ENCODE assay signal across 12 cellular contexts in the genomic region with DNA sequence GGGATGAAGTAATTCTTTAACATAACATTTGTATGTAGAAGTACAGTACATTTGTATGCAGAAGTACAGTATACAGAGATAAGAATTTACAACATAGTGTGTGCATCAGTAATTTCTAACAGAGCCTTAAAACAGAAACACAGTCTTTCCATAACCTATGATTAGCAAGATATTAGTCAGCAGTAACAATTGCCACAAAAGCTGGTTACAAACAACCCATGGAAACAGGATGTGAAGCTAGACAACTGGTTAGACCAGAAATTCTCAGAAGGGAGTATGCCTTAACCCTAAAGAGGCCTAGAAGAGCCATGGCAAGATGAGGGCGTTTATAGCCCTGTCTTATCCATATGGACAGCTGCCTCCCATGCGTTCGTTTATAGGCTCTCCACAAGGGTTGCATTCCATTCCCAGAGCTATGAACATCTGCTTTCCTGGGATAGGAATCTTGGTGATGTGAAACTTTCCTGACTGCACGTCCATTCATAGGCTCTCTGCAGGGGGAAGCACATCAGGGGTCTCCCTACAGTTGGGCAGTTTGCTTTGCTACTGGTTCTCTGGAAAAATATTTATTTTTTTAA. TPM values are rescaled to one million over a fixed set of nuclear protein-coding genes. Genes with fewer than 3 reads are reported as not detected.
DNase-seq lines count a peak whose midpoint lies in the region; ATAC-seq and TF ChIP-seq lines count a peak whose summit lies in the region.
"Not testable (repeated sequence)": the region's sequence is repeated elsewhere in the genome, so short reads cannot be mapped to it uniquely, and the experiment has no call there.
"Had no signal": no experiment of that assay in that cellular context is flagged by ENCODE, and none has a peak within 500 bp of the region (broad histone marks: within the 10 kb centered on the region; RNA-seq: fewer than 3 reads in every experiment).

No MANE protein-coding gene starts in this region.

- not testable (repeated sequence) for H3K4me3 ChIP-seq in KMS-11 (IDR thresholded peaks at IDR 0.05; ENCODE audit: insufficient read depth, low read depth, low read length); NB4 (ENCODE audit: low read depth, low read length); colonic mucosa

- peaks cover 30% of the 10 kb centered on the region for H3K4me1 Mint-ChIP-seq in activated CD4-positive, alpha-beta memory T cell treated with anti-CD3 and anti-CD28 coated beads, Interleukin-2, amount 10 ng/mL, durations not matched to agents 7 days and 5 days
- not testable (repeated sequence) for H3K4me1 Mint-ChIP-seq in stimulated activated memory B cell treated with anti-CD40 and anti-IgM and Interleukin-4, amounts not matched to agents 10 μg/mL and 1 μg/mL and 100 μg/mL, for 72 hours

- not testable (repeated sequence) for H3K4me3 Mint-ChIP-seq in activated CD4-positive, alpha-beta memory T cell treated with anti-CD3 and anti-CD28 coated beads, Interleukin-2, amount 10 ng/mL, durations not matched to agents 7 days and 5 days; stimulated activated memory B cell treated with anti-CD40 and anti-IgM and Interleukin-4, amounts not matched to agents 10 μg/mL and 1 μg/mL and 100 μg/mL, for 72 hours

- not testable (repeated sequence) for H3K27me3 ChIP-seq in KMS-11 (ENCODE audit: insufficient read depth, low read depth); colonic mucosa

- not testable (repeated sequence) for TF ChIP-seq CTCF in KMS-11 (conservative IDR thresholded peaks at IDR 0.05; ENCODE audit: low read depth, low read length); NB4 (IDR thresholded peaks at IDR 0.05; ENCODE audit: low read depth, low read length); colonic mucosa (IDR thresholded peaks at IDR 0.05)

- H3K9ac ChIP-seq in KMS-11; colonic mucosa (ENCODE audit: low read depth in 2 of 2, low read length in 2 of 2): not testable (repeated sequence)

- intact Hi-C loops in colonic mucosa (cut with DNase I): not testable (repeated sequence)

- H3K36me3 Mint-ChIP-seq in activated CD4-positive, alpha-beta memory T cell treated with anti-CD3 and anti-CD28 coated beads, Interleukin-2, amount 10 ng/mL, durations not matched to agents 7 days and 5 days (ENCODE audit: low read depth); stimulated activated memory B cell treated with anti-CD40 and anti-IgM and Interleukin-4, amounts not matched to agents 10 μg/mL and 1 μg/mL and 100 μg/mL, for 72 hours: not testable (repeated sequence)

- H3K36me3 ChIP-seq in KMS-11 (ENCODE audit: insufficient read depth); colonic mucosa: not testable (repeated sequence)

- not testable (repeated sequence) for H3K9me3 Mint-ChIP-seq in activated CD4-positive, alpha-beta memory T cell treated with anti-CD3 and anti-CD28 coated beads, Interleukin-2, amount 10 ng/mL, durations not matched to agents 7 days and 5 days; stimulated activated memory B cell treated with anti-CD40 and anti-IgM and Interleukin-4, amounts not matched to agents 10 μg/mL and 1 μg/mL and 100 μg/mL, for 72 hours

- not testable (repeated sequence) for H3K27ac ChIP-seq in KMS-11
- H3K27ac ChIP-seq in colonic mucosa: peak overlapping the region; percentile 44

- POLR2A ChIA-PET in activated CD4-positive, alpha-beta memory T cell treated with anti-CD3 and anti-CD28 coated beads, Interleukin-2, amount 10 ng/mL, durations not matched to agents 7 days and 5 days (lab: Charles Lee): interaction anchor here (1.1 kb wide), 1 partner anchor 44 kb away, joined by 4 read pairs; no protein-coding TSS in a partner anchor

- not testable (repeated sequence) for H4K20me1 ChIP-seq in KMS-11 (ENCODE audit: insufficient read depth)

- not testable (repeated sequence) for H3K79me2 ChIP-seq in KMS-11 (ENCODE audit: insufficient read depth, low read depth)

- not testable (repeated sequence) for H3K9me3 ChIP-seq in colonic mucosa

- peak overlapping the region; percentile 21 for H3K27ac Mint-ChIP-seq in activated CD4-positive, alpha-beta memory T cell treated with anti-CD3 and anti-CD28 coated beads, Interleukin-2, amount 10 ng/mL, durations not matched to agents 7 days and 5 days
- H3K27ac Mint-ChIP-seq in stimulated activated memory B cell treated with anti-CD40 and anti-IgM and Interleukin-4, amounts not matched to agents 10 μg/mL and 1 μg/mL and 100 μg/mL, for 72 hours: peak overlapping the region; percentile 10

- not testable (repeated sequence) for ATAC-seq in stimulated activated memory B cell treated with anti-CD40 and anti-IgM and Interleukin-4, amounts not matched to agents 10 μg/mL and 1 μg/mL and 100 μg/mL, for 72 hours

- H3K27me3 Mint-ChIP-seq in activated CD4-positive, alpha-beta memory T cell treated with anti-CD3 and anti-CD28 coated beads, Interleukin-2, amount 10 ng/mL, durations not matched to agents 7 days and 5 days: peaks cover 59% of the 10 kb centered on the region
- H3K27me3 Mint-ChIP-seq in stimulated activated memory B cell treated with anti-CD40 and anti-IgM and Interleukin-4, amounts not matched to agents 10 μg/mL and 1 μg/mL and 100 μg/mL, for 72 hours: peaks cover 44% of the 10 kb centered on the region

- CTCF ChIA-PET in activated CD4-positive, alpha-beta memory T cell treated with anti-CD3 and anti-CD28 coated beads, Interleukin-2, amount 10 ng/mL, durations not matched to agents 7 days and 5 days (lab: Charles Lee): interaction anchor here (3.8 kb wide), 1 partner anchor 23 kb away, joined by 14 read pairs; no protein-coding TSS in a partner anchor

- H3K4me2 ChIP-seq in KMS-11: peak overlapping the region; percentile 83

- not testable (repeated sequence) for TF ChIP-seq POLR2A in NB4 (IDR thresholded peaks at IDR 0.05; ENCODE audit: extremely low read depth, insufficient read length)

- peaks cover 62% of the 10 kb centered on the region for H3K4me1 ChIP-seq in KMS-11 (ENCODE audit: low read depth, poor library complexity, severe bottlenecking)
- peaks cover 24% of the 10 kb centered on the region for H3K4me1 ChIP-seq in colonic mucosa

- not testable (repeated sequence) for H2AFZ ChIP-seq in KMS-11 (ENCODE audit: low read depth)

- DNase-seq in DMS 273 (lab: John Stamatoyannopoulos, UW; ENCODE audit: unreplicated experiment): peak; percentile 32
- DNase-seq in NB4 (ENCODE audit: low read depth): peak; percentile 40
- DNase-seq in SIG-M5 treated with dmso at 0.1 percent for 504 hours (lab: John Stamatoyannopoulos, UW; ENCODE audit: unreplicated experiment): peak; percentile 66
- DNase-seq in activated CD4-positive, alpha-beta memory T cell treated with anti-CD3 and anti-CD28 coated beads, Interleukin-2, amount 10 ng/mL, durations not matched to agents 7 days and 5 days: peak; percentile 20
- DNase-seq in colonic mucosa: not testable (repeated sequence)
- DNase-seq in kidney tubule cell (ENCODE audit: low spot score): peak; percentile 13

RNA-seq across cellular contexts. Expression of a gene that starts 17.9 kb away (rescaled TPM):
- total RNA-seq in activated CD4-positive, alpha-beta memory T cell treated with anti-CD3 and anti-CD28 coated beads, Interleukin-2, amount 10 ng/mL, durations not matched to agents 7 days and 5 days: not detected
- 100 to 1,000 TPM; 271 to 374 TPM for total RNA-seq in colonic mucosa
- total RNA-seq: CD4-positive, alpha-beta memory T cell; HFFc6; OCI-LY7; RPMI7951 had no signal

RNA-seq across cellular contexts. Expression of a gene that starts 24.7 kb away (rescaled TPM):
- not detected for total RNA-seq in activated CD4-positive, alpha-beta memory T cell treated with anti-CD3 and anti-CD28 coated beads, Interleukin-2, amount 10 ng/mL, durations not matched to agents 7 days and 5 days
- 100 to 1,000 TPM in 1 of 2 donors, 10 to 100 TPM in 1; 90.2 to 169 TPM for total RNA-seq in colonic mucosa
- total RNA-seq: HFFc6, OCI-LY7, RPMI7951 had no signal

Comparison
In these comparisons a context has a peak if more than half of its experiments do, and no peak if none do; other contexts are left out.
1. RNA of a gene that starts 17.9 kb away (total RNA-seq): 271 to 374 TPM in colonic mucosa; not detected in activated CD4-positive, alpha-beta memory T cell treated with anti-CD3 and anti-CD28 coated beads, Interleukin-2, amount 10 ng/mL, durations not matched to agents 7 days and 5 days; every median in the first group is over 100 times any median in the second.
2. RNA of a gene that starts 24.7 kb away (total RNA-seq): 90.2 to 169 TPM in colonic mucosa; not detected in activated CD4-positive, alpha-beta memory T cell treated with anti-CD3 and anti-CD28 coated beads, Interleukin-2, amount 10 ng/mL, durations not matched to agents 7 days and 5 days; every median in the first group is over 10 times any median in the second.